Comparison of ENCODE assay signal across 24 cellular contexts in genomic region chr3:159937561-159937960, GRCh38. TPM values are rescaled to one million over a fixed set of nuclear protein-coding genes. Genes with fewer than 3 reads are reported as not detected.
"Had no signal": no experiment of that assay in that cellular context is flagged by ENCODE, and none has a peak within 500 bp of the region (broad histone marks: within the 10 kb centered on the region; RNA-seq: fewer than 3 reads in every experiment).

No MANE protein-coding gene starts in this region.

- H3K4me3 ChIP-seq: ascending aorta, right lobe of liver, smooth muscle cell, stomach, tibial artery, upper lobe of right lung had no signal

- H3K4me1 Mint-ChIP-seq: immature natural killer cell, natural killer cell had no signal

- H3K27ac Mint-ChIP-seq: activated naive CD4-positive, alpha-beta T cell treated with anti-CD3 and anti-CD28 coated beads for 36 hours; activated naive CD8-positive, alpha-beta T cell treated with anti-CD3 and anti-CD28 coated beads, Interleukin-2, amount 10 ng/mL, durations not matched to agents 7 days and 5 days; activated T-helper 1 cell treated with anti-CD3 and anti-CD28 coated beads, Interleukin-12 subunit alpha, Interleukin-12 subunit beta, Interleukin-2, Interleukin-4 antibody, amounts not matched to agents 30 ng/mL and 10 ng/mL and 1 ng/mL, durations not matched to agents 14 hours and 24 hours and 36 hours; immature natural killer cell; natural killer cell; stimulated activated naive B cell treated with anti-CD40 and anti-IgM and Interleukin-4, amounts not matched to agents 10 μg/mL and 1 μg/mL and 100 μg/mL, for 72 hours had no signal

- H3K9me3 ChIP-seq: upper lobe of right lung had no signal

- H3K36me3 Mint-ChIP-seq: activated naive CD8-positive, alpha-beta T cell treated with anti-CD3 and anti-CD28 coated beads, Interleukin-2, amount 10 ng/mL, durations not matched to agents 7 days and 5 days had no signal

- DNase-seq: activated CD4-positive, alpha-beta T cell treated with anti-CD3 and anti-CD28 coated beads for 4 hours; activated CD4-positive, alpha-beta T cell treated with anti-CD3 and anti-CD28 coated beads, Interleukin-2, amount 50 U/mL, for 48 hours; activated CD8-positive, alpha-beta memory T cell treated with anti-CD3 and anti-CD28 coated beads, Interleukin-2, amount 50 U/mL, for 4 hours; activated effector memory CD4-positive, alpha-beta T cell treated with anti-CD3 and anti-CD28 coated beads, Interleukin-2, amount 50 U/mL, for 16 hours; activated naive CD4-positive, alpha-beta T cell treated with anti-CD3 and anti-CD28 coated beads for 36 hours; activated naive CD8-positive, alpha-beta T cell treated with anti-CD3 and anti-CD28 coated beads, Interleukin-2, amount 10 ng/mL, durations not matched to agents 7 days and 5 days; activated T-cell treated with anti-CD3 and anti-CD28 coated beads, Interleukin-2, amount 50 U/mL, for 1 hour; brain microvascular endothelial cell; cortex of kidney; head of caudate nucleus; hypothalamus; immature natural killer cell; midbrain; natural killer cell; right lobe of liver; stimulated activated CD4-positive, alpha-beta T cell treated with anti-CD3 and anti-CD28 coated beads, Interleukin-1b, Interleukin-23, amount 100 ng/mL, for 48 hours; stimulated activated naive B cell treated with anti-CD40 and anti-IgM and Interleukin-4, amounts not matched to agents 10 μg/mL and 1 μg/mL and 100 μg/mL, for 72 hours; stomach; tibial artery; upper lobe of right lung had no signal

- H3K27me3 ChIP-seq: ascending aorta, brain microvascular endothelial cell, right lobe of liver, stomach, tibial artery, upper lobe of right lung had no signal

- H3K4me3 Mint-ChIP-seq: activated naive CD4-positive, alpha-beta T cell treated with anti-CD3 and anti-CD28 coated beads for 36 hours; activated naive CD8-positive, alpha-beta T cell treated with anti-CD3 and anti-CD28 coated beads, Interleukin-2, amount 10 ng/mL, durations not matched to agents 7 days and 5 days; activated T-helper 1 cell treated with anti-CD3 and anti-CD28 coated beads, Interleukin-12 subunit alpha, Interleukin-12 subunit beta, Interleukin-2, Interleukin-4 antibody, amounts not matched to agents 30 ng/mL and 10 ng/mL and 1 ng/mL, durations not matched to agents 14 hours and 24 hours and 36 hours; immature natural killer cell; natural killer cell; stimulated activated naive B cell treated with anti-CD40 and anti-IgM and Interleukin-4, amounts not matched to agents 10 μg/mL and 1 μg/mL and 100 μg/mL, for 72 hours had no signal

- H3K4me1 ChIP-seq: ascending aorta, right lobe of liver, stomach, tibial artery, upper lobe of right lung had no signal

- H3K36me3 ChIP-seq: ascending aorta, brain microvascular endothelial cell, right lobe of liver, stomach, tibial artery, upper lobe of right lung had no signal

- H3K4me2 ChIP-seq: smooth muscle cell had no signal

- H3K27ac ChIP-seq: ascending aorta, brain microvascular endothelial cell, right lobe of liver, stomach, tibial artery, upper lobe of right lung had no signal

RNA-seq across cellular contexts. Expression of gene IL12A, which starts 51.1 kb away (rescaled TPM):
- total RNA-seq: activated CD8-positive, alpha-beta memory T cell treated with anti-CD3 and anti-CD28 coated beads for 36 hours; activated naive CD4-positive, alpha-beta T cell treated with anti-CD3 and anti-CD28 coated beads for 36 hours; ascending aorta had no signal
- polyA plus RNA-seq: smooth muscle cell had no signal
